ENCODE assay signal across 1 cellular context in genomic region chr1:179954494-179955317, GRCh38.
TF ChIP-seq lines count a peak whose summit lies in the region.

CEP350 (plus strand) TSS chr1:179954810; CDS start chr1:179986182, 31,372 bp downstream.

TF ChIP-seq in HepG2, 621 proteins besides CTCF, POLR2A, EP300 and RAD21 (continued from another document and continues in another):
- TF ChIP-seq TRAFD1 (CRISPR knock-in tag; IDR thresholded peaks at IDR 0.05; ENCODE audit: borderline replicate concordance) (no peak), ZNF704 (CRISPR knock-in tag; IDR thresholded peaks at IDR 0.05; ENCODE audit: borderline replicate concordance) (peak; percentile 75; the same call in 1 of the 2 replicates), ZNF18 (CRISPR knock-in tag; IDR thresholded peaks at IDR 0.05; ENCODE audit: insufficient replicate concordance) (peak; percentile 91), ZNF331 (CRISPR knock-in tag; IDR thresholded peaks at IDR 0.05) (peak; percentile 82), ARNTL (CRISPR knock-in tag; IDR thresholded peaks at IDR 0.05) (peak; percentile 78), KLF16 (CRISPR knock-in tag; IDR thresholded peaks at IDR 0.05) (peak in 1 of 2 experiments; percentile 78; a peak in 1 of 4 replicates), HOXA3 (CRISPR knock-in tag; IDR thresholded peaks at IDR 0.05) (peak; percentile 98), POLR2G (IDR thresholded peaks at IDR 0.05; ENCODE audit: low read depth, low read length) (peak; percentile 93), SRSF9 (IDR thresholded peaks at IDR 0.05; ENCODE audit: borderline replicate concordance, insufficient read depth, low read depth, low read length, poor library complexity, severe bottlenecking) (no peak), MAFG (CRISPR knock-in tag; IDR thresholded peaks at IDR 0.05) (no peak), ZBTB26 (CRISPR knock-in tag; IDR thresholded peaks at IDR 0.05; ENCODE audit: borderline replicate concordance) (0 out of 2 replicates have a peak, but pooled peaks have one; percentile 14), ZBTB2 (CRISPR knock-in tag; IDR thresholded peaks at IDR 0.05; ENCODE audit: low read depth) (peak; percentile 68; the same call in 1 of the 2 replicates), TRIM24 (CRISPR knock-in tag; IDR thresholded peaks at IDR 0.05) (no peak), PRDM10 (CRISPR knock-in tag; IDR thresholded peaks at IDR 0.05; ENCODE audit: low read depth) (peak; percentile 65), ZNF570 (CRISPR knock-in tag; IDR thresholded peaks at IDR 0.05; ENCODE audit: borderline replicate concordance) (no peak), EHMT2 (IDR thresholded peaks at IDR 0.05; ENCODE audit: borderline replicate concordance, low read depth, low read length) (no peak; the same call in 1 of the 2 replicates), HNRNPUL1 (IDR thresholded peaks at IDR 0.05; ENCODE audit: low read depth, low read length) (peak; percentile 35; the same call in 1 of the 2 replicates), CBX1 (IDR thresholded peaks at IDR 0.05; ENCODE audit: low read depth) (peak; percentile 94), TARDBP (CRISPR knock-in tag; IDR thresholded peaks at IDR 0.05) (peak; percentile 77), ZNF761 (CRISPR knock-in tag; conservative IDR thresholded peaks at IDR 0.05) (0 out of 2 replicates have a peak, but pooled peaks have one; percentile 85), GTF3A (CRISPR knock-in tag; conservative IDR thresholded peaks at IDR 0.05) (peak; percentile 62), ZNF598 (CRISPR knock-in tag; IDR thresholded peaks at IDR 0.05; ENCODE audit: borderline replicate concordance) (0 out of 2 replicates have a peak, but pooled peaks have one; percentile 68), ZNF337 (CRISPR knock-in tag; IDR thresholded peaks at IDR 0.05; ENCODE audit: borderline replicate concordance, low read depth) (peak; percentile 86), CENPX (CRISPR knock-in tag; IDR thresholded peaks at IDR 0.05) (no peak), YEATS2 (CRISPR knock-in tag; IDR thresholded peaks at IDR 0.05; ENCODE audit: borderline replicate concordance) (peak; percentile 91), ETV6 (CRISPR knock-in tag; conservative IDR thresholded peaks at IDR 0.05) (peak; percentile 75; the same call in 1 of the 2 replicates), ZNF672 (CRISPR knock-in tag; IDR thresholded peaks at IDR 0.05) (no peak), NCOA1 (CRISPR knock-in tag; IDR thresholded peaks at IDR 0.05) (peak; percentile 63; the same call in 1 of the 2 replicates), PRPF4 (IDR thresholded peaks at IDR 0.05; ENCODE audit: low read depth, low read length, poor library complexity, severe bottlenecking) (no peak), ARHGAP35 (CRISPR knock-in tag; IDR thresholded peaks at IDR 0.05; ENCODE audit: borderline replicate concordance) (peak; percentile 27; the same call in 1 of the 2 replicates), SRY (CRISPR knock-in tag; IDR thresholded peaks at IDR 0.05) (peak; percentile 95), ZBTB49 (CRISPR knock-in tag; IDR thresholded peaks at IDR 0.05; ENCODE audit: borderline replicate concordance) (no peak), MXD4 (CRISPR knock-in tag; IDR thresholded peaks at IDR 0.05) (peak; percentile 45), WIZ (CRISPR knock-in tag; IDR thresholded peaks at IDR 0.05) (no peak; the same call in 1 of the 2 replicates), NR1H2 (CRISPR knock-in tag; IDR thresholded peaks at IDR 0.05; ENCODE audit: borderline replicate concordance, low read depth) (0 out of 2 replicates have a peak, but pooled peaks have one; percentile 49), THAP11 (CRISPR knock-in tag; IDR thresholded peaks at IDR 0.05) (peak; percentile 93), MZF1 (CRISPR knock-in tag; IDR thresholded peaks at IDR 0.05; ENCODE audit: borderline replicate concordance) (0 out of 2 replicates have a peak, but pooled peaks have one; percentile 67), KMT2B (CRISPR knock-in tag; IDR thresholded peaks at IDR 0.05) (peak; percentile 96), BORCS8-MEF2B (CRISPR knock-in tag; IDR thresholded peaks at IDR 0.05) (peak; percentile 61), ZNF138 (CRISPR knock-in tag; IDR thresholded peaks at IDR 0.05; ENCODE audit: low read depth) (0 out of 2 replicates have a peak, but pooled peaks have one; percentile 46), ATF2 (CRISPR knock-in tag; IDR thresholded peaks at IDR 0.05) (peak; percentile 18; the same call in 1 of the 2 replicates), ZGPAT (CRISPR knock-in tag; IDR thresholded peaks at IDR 0.05) (peak; percentile 94), CCDC6 (CRISPR knock-in tag; IDR thresholded peaks at IDR 0.05) (peak; percentile 58; the same call in 1 of the 2 replicates), ZNF546 (CRISPR knock-in tag; conservative IDR thresholded peaks at IDR 0.05) (no peak)
